Comparison of ENCODE assay signal across 8 cellular contexts in the genomic region with DNA sequence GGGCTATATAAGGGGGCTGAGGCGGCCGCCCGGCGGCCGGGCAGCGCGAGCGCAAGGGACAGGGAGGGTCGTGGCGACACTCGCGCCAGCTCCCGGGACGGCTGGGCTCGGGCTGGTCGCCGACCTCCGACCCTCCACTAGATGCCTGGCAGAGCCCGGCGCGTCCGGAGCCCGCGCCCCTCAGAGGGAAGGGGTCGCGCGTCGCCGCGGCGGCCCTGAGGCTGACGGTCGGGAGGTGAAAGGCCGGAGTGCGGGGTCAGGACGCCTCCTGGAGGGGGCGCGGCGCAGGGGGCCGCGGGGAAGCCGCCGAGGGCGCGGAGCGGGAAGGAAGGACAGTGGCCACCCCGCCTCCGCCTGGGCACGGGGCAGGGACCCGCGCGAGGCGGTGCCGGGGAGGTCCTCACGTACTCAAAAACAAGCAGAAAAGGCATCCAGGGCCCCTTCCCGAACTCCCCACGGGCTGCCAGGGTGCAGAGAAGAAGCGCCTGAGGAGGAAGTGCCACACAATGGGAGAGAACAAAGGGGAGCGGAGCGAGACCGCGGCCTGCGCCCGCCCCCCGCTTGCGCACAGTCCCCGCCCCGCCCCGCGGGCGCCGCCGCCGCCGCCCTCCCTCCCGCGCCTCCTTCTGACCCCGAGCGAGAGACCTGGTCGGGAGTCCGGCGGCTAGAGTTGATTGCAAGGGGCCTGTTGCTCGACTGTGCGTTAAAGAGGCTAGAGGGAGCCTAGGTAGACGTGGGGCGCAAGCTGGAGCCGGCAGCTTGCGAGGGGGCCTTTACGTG. TPM values are rescaled to one million over a fixed set of nuclear protein-coding genes. Genes with fewer than 3 reads are reported as not detected.
A peak's percentile ranks its signal among the peaks of the same experiment; 100 is the strongest.
DNase-seq lines count a peak whose midpoint lies in the region; ATAC-seq, FAIRE-seq and TF ChIP-seq lines count a peak whose summit lies in the region.

No MANE protein-coding gene starts in this region.

- peak; percentile 52 for ATAC-seq in GM21390 (IDR thresholded peaks at IDR 0.05; ENCODE audit: unreplicated experiment)
- peak; percentile 68 to 74 for ATAC-seq in natural killer cell treated with Interleukin-12 subunit alpha and Interleukin-12 subunit beta and Interleukin-15 and Interleukin-18, amount 100 ng/mL, for 72 hours

- peaks cover 39 to 40% of the 10 kb centered on the region in 2 donors for H3K4me1 Mint-ChIP-seq in natural killer cell treated with Interleukin-12 subunit alpha and Interleukin-12 subunit beta and Interleukin-15 and Interleukin-18, amount 100 ng/mL, for 72 hours (ENCODE audit: low read depth in 2 of 2)

- peak overlapping the region; percentile 77 for H3K4me3 ChIP-seq in fibroblast of the aortic adventitia (ENCODE audit: low read depth, low read length)

- H3K27ac Mint-ChIP-seq in natural killer cell treated with Interleukin-12 subunit alpha and Interleukin-12 subunit beta and Interleukin-15 and Interleukin-18, amount 100 ng/mL, for 72 hours: peak overlapping the region; percentile 83 to 92

- H3K27me3 Mint-ChIP-seq in natural killer cell treated with Interleukin-12 subunit alpha and Interleukin-12 subunit beta and Interleukin-15 and Interleukin-18, amount 100 ng/mL, for 72 hours: peaks cover 5 to 8% of the 10 kb centered on the region in 2 donors

- no peak for FAIRE-seq in RCC 7860 (lab: Jason Lieb, UNC)

- H3K36me3 Mint-ChIP-seq in natural killer cell treated with Interleukin-12 subunit alpha and Interleukin-12 subunit beta and Interleukin-15 and Interleukin-18, amount 100 ng/mL, for 72 hours: no peaks in the 10 kb centered on the region

- peak overlapping the region; percentile 92 for H3K4me3 Mint-ChIP-seq in natural killer cell treated with Interleukin-12 subunit alpha and Interleukin-12 subunit beta and Interleukin-15 and Interleukin-18, amount 100 ng/mL, for 72 hours

- no peaks in the 10 kb centered on the region for H3K9me3 Mint-ChIP-seq in natural killer cell treated with Interleukin-12 subunit alpha and Interleukin-12 subunit beta and Interleukin-15 and Interleukin-18, amount 100 ng/mL, for 72 hours

- DNase-seq in DMS153 treated with DMSO at 0.1 percent for 48 hours (lab: John Stamatoyannopoulos, UW; ENCODE audit: unreplicated experiment) (peak; percentile 64), HT1080 (ENCODE audit: low read depth) (peak; percentile 78), RCC 7860 (ENCODE audit: low spot score) (peak; percentile 74), fibroblast of the aortic adventitia (ENCODE audit: low read depth) (peak; percentile 83), superior temporal gyrus (ENCODE audit: extremely low spot score) (peak; percentile 79)
- DNase-seq in activated effector memory CD4-positive, alpha-beta T cell treated with anti-CD3 and anti-CD28 coated beads, Interleukin-2, amount 50 U/mL, for 16 hours: peak; percentile 88
- DNase-seq in natural killer cell treated with Interleukin-12 subunit alpha and Interleukin-12 subunit beta and Interleukin-15 and Interleukin-18, amount 100 ng/mL, for 72 hours (ENCODE audit: low spot score): peak; percentile 72

- no peak for TF ChIP-seq CTCF in fibroblast of the aortic adventitia (IDR thresholded peaks at IDR 0.05; ENCODE audit: insufficient read depth, low read length)

RNA-seq across cellular contexts. Expression of a gene that starts 0.8 kb away (rescaled TPM):
- 16.5 and 28.9 TPM in 2 replicates for total RNA-seq in HT1080 (2014; rRNA removed; shearing (Covaris generic))
- polyA plus RNA-seq in HT1080 (2015; cell fraction: cytosol; rRNA removed): 14.4 and 21.1 TPM in 2 replicates
- 29.1 and 41.6 TPM in 2 replicates for polyA plus RNA-seq in HT1080 (2015; cell fraction: nucleus; rRNA removed)
- total RNA-seq in fibroblast of the aortic adventitia (ENCODE audit: low replicate concordance): 12.3 and 38.5 TPM in 2 replicates
- 10 to 100 TPM; 13.3 to 49.1 TPM for total RNA-seq in natural killer cell treated with Interleukin-12 subunit alpha and Interleukin-12 subunit beta and Interleukin-15 and Interleukin-18, amount 100 ng/mL, for 72 hours

Comparison
In these comparisons a context has a peak if more than half of its experiments do, and no peak if none do; other contexts are left out.
1. Peak in every context shown above with its lines: DNase-seq, ATAC-seq and H3K4me3 ChIP-seq.